In the genomic region with DNA sequence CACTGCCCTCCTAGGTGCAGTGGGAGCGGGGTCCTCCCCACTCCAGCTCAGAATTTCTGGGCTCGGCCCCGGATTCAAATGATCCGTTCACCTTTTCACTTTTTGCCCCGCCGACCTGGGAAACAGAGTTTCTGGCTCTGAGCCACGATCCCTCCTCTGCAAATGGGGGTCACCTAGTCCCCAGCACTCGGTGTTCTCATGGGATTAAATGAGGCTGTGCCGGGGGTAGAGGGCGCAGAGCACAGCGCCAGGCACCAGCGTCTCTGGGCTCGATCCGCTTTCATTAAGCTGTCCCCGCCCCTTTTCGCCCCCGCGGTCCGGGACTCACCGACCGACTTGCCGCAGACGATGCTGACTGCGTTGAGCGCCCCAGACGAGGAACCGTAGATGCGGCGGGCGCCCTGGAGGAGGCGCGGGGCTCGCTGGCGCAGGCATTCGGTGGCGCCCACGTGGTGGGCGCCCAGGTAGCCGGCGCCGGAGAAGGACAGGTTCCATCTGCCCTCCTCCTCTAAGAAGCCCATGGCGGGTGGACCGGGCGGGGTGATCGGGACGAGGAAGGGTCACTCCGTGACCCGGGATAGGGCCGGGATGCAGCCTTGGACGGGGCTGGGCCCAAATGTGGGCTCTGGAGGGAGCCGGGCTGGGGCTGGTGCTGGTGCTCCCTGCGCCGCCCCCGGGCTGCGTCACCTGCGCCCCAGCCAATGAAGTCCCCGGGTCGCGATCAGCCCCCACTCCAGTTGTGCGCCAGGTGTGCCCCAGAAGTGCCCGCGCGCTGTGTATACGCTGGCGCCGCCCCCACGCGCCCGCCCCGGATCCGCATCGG, we compare ENCODE assay signal across 1 cellular context.
TF ChIP-seq lines count a peak whose summit lies in the region.

A gene with protein sequence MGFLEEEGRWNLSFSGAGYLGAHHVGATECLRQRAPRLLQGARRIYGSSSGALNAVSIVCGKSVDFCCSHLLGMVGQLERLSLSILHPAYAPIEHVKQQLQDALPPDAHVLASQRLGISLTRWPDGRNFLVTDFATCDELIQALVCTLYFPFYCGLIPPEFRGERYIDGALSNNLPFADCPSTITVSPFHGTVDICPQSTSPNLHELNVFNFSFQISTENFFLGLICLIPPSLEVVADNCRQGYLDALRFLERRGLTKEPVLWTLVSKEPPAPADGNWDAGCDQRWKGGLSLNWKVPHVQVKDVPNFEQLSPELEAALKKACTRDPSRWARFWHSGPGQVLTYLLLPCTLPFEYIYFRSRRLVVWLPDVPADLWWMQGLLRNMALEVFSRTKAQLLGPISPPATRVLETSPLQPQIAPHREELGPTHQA (minus strand): TSS at position 654 of the 823 bp plus-strand sequence. CDS start 133 bp downstream, at position 521.

TF ChIP-seq in HepG2, 621 proteins besides CTCF, POLR2A, EP300 and RAD21:
- TF ChIP-seq ZNF616 (CRISPR knock-in tag; IDR thresholded peaks at IDR 0.05; ENCODE audit: low read depth) = no peak
- TF ChIP-seq, protein P1, sequence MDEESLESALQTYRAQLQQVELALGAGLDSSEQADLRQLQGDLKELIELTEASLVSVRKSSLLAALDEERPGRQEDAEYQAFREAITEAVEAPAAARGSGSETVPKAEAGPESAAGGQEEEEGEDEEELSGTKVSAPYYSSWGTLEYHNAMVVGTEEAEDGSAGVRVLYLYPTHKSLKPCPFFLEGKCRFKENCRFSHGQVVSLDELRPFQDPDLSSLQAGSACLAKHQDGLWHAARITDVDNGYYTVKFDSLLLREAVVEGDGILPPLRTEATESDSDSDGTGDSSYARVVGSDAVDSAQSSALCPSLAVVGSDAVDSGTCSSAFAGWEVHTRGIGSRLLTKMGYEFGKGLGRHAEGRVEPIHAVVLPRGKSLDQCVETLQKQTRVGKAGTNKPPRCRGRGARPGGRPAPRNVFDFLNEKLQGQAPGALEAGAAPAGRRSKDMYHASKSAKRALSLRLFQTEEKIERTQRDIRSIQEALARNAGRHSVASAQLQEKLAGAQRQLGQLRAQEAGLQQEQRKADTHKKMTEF (CRISPR knock-in tag; IDR thresholded peaks at IDR 0.05) = no peak
- no peak for TF ChIP-seq REL (CRISPR knock-in tag; conservative IDR thresholded peaks at IDR 0.05)
- TF ChIP-seq, protein P2, sequence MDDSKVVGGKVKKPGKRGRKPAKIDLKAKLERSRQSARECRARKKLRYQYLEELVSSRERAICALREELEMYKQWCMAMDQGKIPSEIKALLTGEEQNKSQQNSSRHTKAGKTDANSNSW (CRISPR knock-in tag; IDR thresholded peaks at IDR 0.05; ENCODE audit: borderline replicate concordance) = no peak
- TF ChIP-seq ZNF556 (CRISPR knock-in tag; IDR thresholded peaks at IDR 0.05; ENCODE audit: borderline replicate concordance) = no peak
- TF ChIP-seq, protein P3, sequence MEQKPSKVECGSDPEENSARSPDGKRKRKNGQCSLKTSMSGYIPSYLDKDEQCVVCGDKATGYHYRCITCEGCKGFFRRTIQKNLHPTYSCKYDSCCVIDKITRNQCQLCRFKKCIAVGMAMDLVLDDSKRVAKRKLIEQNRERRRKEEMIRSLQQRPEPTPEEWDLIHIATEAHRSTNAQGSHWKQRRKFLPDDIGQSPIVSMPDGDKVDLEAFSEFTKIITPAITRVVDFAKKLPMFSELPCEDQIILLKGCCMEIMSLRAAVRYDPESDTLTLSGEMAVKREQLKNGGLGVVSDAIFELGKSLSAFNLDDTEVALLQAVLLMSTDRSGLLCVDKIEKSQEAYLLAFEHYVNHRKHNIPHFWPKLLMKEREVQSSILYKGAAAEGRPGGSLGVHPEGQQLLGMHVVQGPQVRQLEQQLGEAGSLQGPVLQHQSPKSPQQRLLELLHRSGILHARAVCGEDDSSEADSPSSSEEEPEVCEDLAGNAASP (CRISPR knock-in tag; IDR thresholded peaks at IDR 0.05; ENCODE audit: borderline replicate concordance) = no peak
- no peak for TF ChIP-seq GATAD1 (CRISPR knock-in tag; IDR thresholded peaks at IDR 0.05)
- no peak for TF ChIP-seq ISL2 (CRISPR knock-in tag; IDR thresholded peaks at IDR 0.05)
- TF ChIP-seq, protein P4, sequence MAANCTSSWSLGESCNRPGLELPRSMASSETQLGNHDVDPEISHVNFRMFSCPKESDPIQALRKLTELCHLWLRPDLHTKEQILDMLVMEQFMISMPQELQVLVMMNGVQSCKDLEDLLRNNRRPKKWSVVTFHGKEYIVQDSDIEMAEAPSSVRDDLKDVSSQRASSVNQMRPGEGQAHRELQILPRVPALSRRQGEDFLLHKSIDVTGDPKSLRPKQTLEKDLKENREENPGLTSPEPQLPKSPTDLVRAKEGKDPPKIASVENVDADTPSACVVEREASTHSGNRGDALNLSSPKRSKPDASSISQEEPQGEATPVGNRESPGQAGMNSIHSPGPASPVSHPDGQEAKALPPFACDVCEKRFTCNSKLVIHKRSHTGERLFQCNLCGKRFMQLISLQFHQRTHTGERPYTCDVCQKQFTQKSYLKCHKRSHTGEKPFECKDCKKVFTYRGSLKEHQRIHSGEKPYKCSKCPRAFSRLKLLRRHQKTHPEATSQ (CRISPR knock-in tag; IDR thresholded peaks at IDR 0.05; ENCODE audit: borderline replicate concordance) = no peak
- no peak for TF ChIP-seq SMYD3 (CRISPR knock-in tag; IDR thresholded peaks at IDR 0.05)
- TF ChIP-seq, protein P5, sequence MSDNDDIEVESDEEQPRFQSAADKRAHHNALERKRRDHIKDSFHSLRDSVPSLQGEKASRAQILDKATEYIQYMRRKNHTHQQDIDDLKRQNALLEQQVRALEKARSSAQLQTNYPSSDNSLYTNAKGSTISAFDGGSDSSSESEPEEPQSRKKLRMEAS (IDR thresholded peaks at IDR 0.05) = no peak
- TF ChIP-seq NKX3-1 (CRISPR knock-in tag; IDR thresholded peaks at IDR 0.05) = no peak
- no peak for TF ChIP-seq PRMT3 (CRISPR knock-in tag; IDR thresholded peaks at IDR 0.05; ENCODE audit: borderline replicate concordance, low read depth)
- no peak for TF ChIP-seq KDM4B (CRISPR knock-in tag; IDR thresholded peaks at IDR 0.05)
- TF ChIP-seq, protein P6, sequence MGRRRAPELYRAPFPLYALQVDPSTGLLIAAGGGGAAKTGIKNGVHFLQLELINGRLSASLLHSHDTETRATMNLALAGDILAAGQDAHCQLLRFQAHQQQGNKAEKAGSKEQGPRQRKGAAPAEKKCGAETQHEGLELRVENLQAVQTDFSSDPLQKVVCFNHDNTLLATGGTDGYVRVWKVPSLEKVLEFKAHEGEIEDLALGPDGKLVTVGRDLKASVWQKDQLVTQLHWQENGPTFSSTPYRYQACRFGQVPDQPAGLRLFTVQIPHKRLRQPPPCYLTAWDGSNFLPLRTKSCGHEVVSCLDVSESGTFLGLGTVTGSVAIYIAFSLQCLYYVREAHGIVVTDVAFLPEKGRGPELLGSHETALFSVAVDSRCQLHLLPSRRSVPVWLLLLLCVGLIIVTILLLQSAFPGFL (CRISPR knock-in tag; IDR thresholded peaks at IDR 0.05) = no peak
- no peak for TF ChIP-seq ZNF124 (CRISPR knock-in tag; IDR thresholded peaks at IDR 0.05)
- TF ChIP-seq, protein P7, sequence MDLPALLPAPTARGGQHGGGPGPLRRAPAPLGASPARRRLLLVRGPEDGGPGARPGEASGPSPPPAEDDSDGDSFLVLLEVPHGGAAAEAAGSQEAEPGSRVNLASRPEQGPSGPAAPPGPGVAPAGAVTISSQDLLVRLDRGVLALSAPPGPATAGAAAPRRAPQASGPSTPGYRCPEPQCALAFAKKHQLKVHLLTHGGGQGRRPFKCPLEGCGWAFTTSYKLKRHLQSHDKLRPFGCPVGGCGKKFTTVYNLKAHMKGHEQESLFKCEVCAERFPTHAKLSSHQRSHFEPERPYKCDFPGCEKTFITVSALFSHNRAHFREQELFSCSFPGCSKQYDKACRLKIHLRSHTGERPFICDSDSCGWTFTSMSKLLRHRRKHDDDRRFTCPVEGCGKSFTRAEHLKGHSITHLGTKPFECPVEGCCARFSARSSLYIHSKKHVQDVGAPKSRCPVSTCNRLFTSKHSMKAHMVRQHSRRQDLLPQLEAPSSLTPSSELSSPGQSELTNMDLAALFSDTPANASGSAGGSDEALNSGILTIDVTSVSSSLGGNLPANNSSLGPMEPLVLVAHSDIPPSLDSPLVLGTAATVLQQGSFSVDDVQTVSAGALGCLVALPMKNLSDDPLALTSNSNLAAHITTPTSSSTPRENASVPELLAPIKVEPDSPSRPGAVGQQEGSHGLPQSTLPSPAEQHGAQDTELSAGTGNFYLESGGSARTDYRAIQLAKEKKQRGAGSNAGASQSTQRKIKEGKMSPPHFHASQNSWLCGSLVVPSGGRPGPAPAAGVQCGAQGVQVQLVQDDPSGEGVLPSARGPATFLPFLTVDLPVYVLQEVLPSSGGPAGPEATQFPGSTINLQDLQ (CRISPR knock-in tag; IDR thresholded peaks at IDR 0.05) = no peak
